ENCODE assay signal across 12 cellular contexts in genomic region chr19:50618379-50618778, GRCh38. TPM values are rescaled to one million over a fixed set of nuclear protein-coding genes. Genes with fewer than 3 reads are reported as not detected.
"Had no signal": no experiment of that assay in that cellular context is flagged by ENCODE, and none has a peak within 500 bp of the region (broad histone marks: within the 10 kb centered on the region; RNA-seq: fewer than 3 reads in every experiment).

No MANE protein-coding gene starts in this region.

RNA-seq across cellular contexts. Expression of gene SYT3, which starts 21.3 kb away (rescaled TPM):
- total RNA-seq: natural killer cell, pulmonary artery endothelial cell, sciatic nerve, subcutaneous adipose tissue, thoracic aorta, tibial nerve had no signal

RNA-seq across cellular contexts. Expression of gene C19orf81, which starts 30.9 kb away (rescaled TPM):
- total RNA-seq: natural killer cell, osteocyte, sciatic nerve, stomach, temporal lobe, thoracic aorta, tibial nerve, urinary bladder, uterus had no signal

RNA-seq across cellular contexts. Expression of gene LRRC4B, which starts 50.1 kb away (rescaled TPM):
- total RNA-seq: naive thymus-derived CD4-positive, alpha-beta T cell; natural killer cell had no signal
- polyA plus RNA-seq: naive thymus-derived CD4-positive, alpha-beta T cell had no signal
